In the genomic region with DNA sequence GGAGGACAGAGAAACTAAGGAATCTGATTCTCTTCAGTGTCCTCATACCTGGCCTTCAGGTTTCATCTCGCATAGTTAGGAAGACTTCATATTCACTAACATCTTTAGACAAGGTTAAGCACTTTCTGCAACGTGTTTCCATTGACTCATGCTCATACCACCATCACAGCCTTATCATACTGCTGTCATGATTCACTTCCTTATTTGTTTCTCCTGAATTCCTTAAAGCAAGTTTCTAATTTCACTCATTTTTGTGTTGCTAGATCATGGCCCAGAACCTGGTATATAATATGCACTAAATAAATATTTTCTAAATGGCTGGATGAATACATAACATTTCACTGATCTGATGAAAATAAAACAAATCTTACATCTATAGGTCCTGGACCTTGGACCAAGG, we compare ENCODE assay signal across 17 cellular contexts.
DNase-seq lines count a peak whose midpoint lies in the region; TF ChIP-seq lines count a peak whose summit lies in the region.
"Had no signal": no experiment of that assay in that cellular context is flagged by ENCODE, and none has a peak within 500 bp of the region (broad histone marks: within the 10 kb centered on the region; RNA-seq: fewer than 3 reads in every experiment).

No MANE protein-coding gene starts in this region.

- DNase-seq in Calu3 (peak; percentile 11), PC-9 (peak; percentile 27 to 81), epithelial cell of esophagus (ENCODE audit: low read depth) (peak; percentile 83), non-pigmented ciliary epithelial cell (ENCODE audit: low read depth) (peak; percentile 78), GM13976 (ENCODE audit: low spot score) (no peak), cerebellar nuclear complex (lab: John Stamatoyannopoulos, UW) (no peak), endothelial cell (ENCODE audit: low spot score) (no peak)
- no peak for DNase-seq in stimulated activated naive CD4-positive, alpha-beta T cell treated with Interleukin-2 at 50 U/mL for 16 hours (lab: John Stamatoyannopoulos, UW)
- DNase-seq: activated CD4-positive, alpha-beta T cell treated with anti-CD3 and anti-CD28 coated beads for 36 hours; Caco-2; GOT3; NCI-H1694; NCI-H82; ovary; stimulated activated naive CD4-positive, alpha-beta T cell had no signal

- no peaks in the 10 kb centered on the region for H3K27me3 Mint-ChIP-seq in Calu3 (ENCODE audit: unreplicated experiment)
- H3K27me3 Mint-ChIP-seq in endothelial cell (ENCODE audit: unreplicated experiment), result no peaks in the 10 kb centered on the region
- H3K27me3 Mint-ChIP-seq: activated CD4-positive, alpha-beta T cell treated with anti-CD3 and anti-CD28 coated beads for 36 hours had no signal

- no TSS peak for BruUV-seq in Calu3 (replicated peaks; lab: Mats Ljungman, UMichigan)
- no TSS peak for BruUV-seq in PC-9 (replicated peaks; lab: Mats Ljungman, UMichigan)

- no peaks in the 10 kb centered on the region for H3K36me3 Mint-ChIP-seq in Calu3 (ENCODE audit: insufficient read depth, unreplicated experiment)
- H3K36me3 Mint-ChIP-seq in endothelial cell (ENCODE audit: low read depth, unreplicated experiment), result no peaks in the 10 kb centered on the region

- peak overlapping the region; percentile 75 for H3K27ac ChIP-seq in PC-9
- H3K27ac ChIP-seq: ovary, SK-N-MC had no signal

- TF ChIP-seq CTCF in Calu3 (IDR thresholded peaks at IDR 0.05; ENCODE audit: unreplicated experiment) (no peak), PC-9 (conservative IDR thresholded peaks at IDR 0.05) (no peak), epithelial cell of esophagus (IDR thresholded peaks at IDR 0.05; ENCODE audit: insufficient read depth, low read depth, low read length, missing control alignments) (no peak), GM13976 (IDR thresholded peaks at IDR 0.05; ENCODE audit: borderline replicate concordance, control extremely low read depth, extremely low read depth, insufficient read depth, missing control alignments) (no peak), endothelial cell (IDR thresholded peaks at IDR 0.05; ENCODE audit: unreplicated experiment) (no peak)

- no peaks in the 10 kb centered on the region for H3K27me3 ChIP-seq in PC-9 (ENCODE audit: insufficient read depth, low read depth)
- H3K27me3 ChIP-seq: ovary had no signal

- POLR2A ChIA-PET in PC-9 (lab: Charles Lee; ENCODE audit: unreplicated experiment), result no interaction called here

- H4K20me1 ChIP-seq in PC-9 (ENCODE audit: insufficient read depth), result no peaks in the 10 kb centered on the region

- H3K4me2 ChIP-seq in PC-9, result 0 out of 2 replicates have a peak overlapping the region, but pooled peaks have one; percentile 3

- H3K4me3 ChIP-seq in PC-9, result no peak overlapping the region
- H3K4me3 ChIP-seq in epithelial cell of esophagus (ENCODE audit: low read length), result no peak overlapping the region
- H3K4me3 ChIP-seq: lung, ovary, SK-N-MC had no signal

- H3K79me2 ChIP-seq in PC-9 (ENCODE audit: low read depth), result no peaks in the 10 kb centered on the region

- no peaks in the 10 kb centered on the region for H3K36me3 ChIP-seq in PC-9 (ENCODE audit: low read depth)
- H3K36me3 ChIP-seq: ovary had no signal

- H3K9me3 ChIP-seq in PC-9 (ENCODE audit: insufficient read depth, low read depth), result peaks cover 7% of the 10 kb centered on the region; the same call in 1 of the 2 replicates
- H3K9me3 ChIP-seq: Caco-2, ovary had no signal

- H3K4me1 Mint-ChIP-seq in Calu3 (ENCODE audit: low read depth, unreplicated experiment) (peaks cover 17% of the 10 kb centered on the region), endothelial cell (ENCODE audit: unreplicated experiment) (no peaks in the 10 kb centered on the region)
- H3K4me1 Mint-ChIP-seq: activated CD4-positive, alpha-beta T cell treated with anti-CD3 and anti-CD28 coated beads for 36 hours had no signal

- CTCF ChIA-PET in Calu3 (lab: Charles Lee) (no interaction called here), PC-9 (lab: Charles Lee) (no interaction called here)

- no peak overlapping the region for H2AFZ ChIP-seq in PC-9

- H3K9me2 ChIP-seq in PC-9 (ENCODE audit: insufficient read depth), result no peaks in the 10 kb centered on the region

- intact Hi-C loops in Calu3 (cut with micrococcal nuclease; ENCODE audit: unreplicated experiment), result loop anchor here (5.0 kb wide), 1 partner anchor 320 kb away; no protein-coding TSS in a partner anchor
- intact Hi-C loops in PC-9 (cut with micrococcal nuclease; ENCODE audit: unreplicated experiment), result no loop called here

- H3K4me3 Mint-ChIP-seq in Calu3 (ENCODE audit: low read depth, unreplicated experiment), result no peak overlapping the region
- no peak overlapping the region for H3K4me3 Mint-ChIP-seq in endothelial cell (ENCODE audit: unreplicated experiment)
- H3K4me3 Mint-ChIP-seq: activated CD4-positive, alpha-beta T cell treated with anti-CD3 and anti-CD28 coated beads for 36 hours had no signal

- peaks cover 5% of the 10 kb centered on the region; the same call in 1 of the 2 replicates for H3F3A ChIP-seq in PC-9 (ENCODE audit: insufficient read depth, low read depth)

- peaks cover 13% of the 10 kb centered on the region for H3K4me1 ChIP-seq in PC-9 (replicated peaks; ENCODE audit: insufficient read depth)
- H3K4me1 ChIP-seq: Caco-2 had no signal

- in situ Hi-C loops in GM13976 (cut with MboI; ENCODE audit: low sequenced_read_pairs, unreplicated experiment), result no loop called here

- H3K27ac Mint-ChIP-seq in Calu3 (ENCODE audit: unreplicated experiment) (peak overlapping the region; percentile 69), endothelial cell (ENCODE audit: unreplicated experiment) (no peak overlapping the region)
- H3K27ac Mint-ChIP-seq: activated CD4-positive, alpha-beta T cell treated with anti-CD3 and anti-CD28 coated beads for 36 hours had no signal

- H3K9me3 Mint-ChIP-seq in Calu3 (ENCODE audit: low read depth, unreplicated experiment), result peaks cover 8% of the 10 kb centered on the region
- H3K9me3 Mint-ChIP-seq in endothelial cell (ENCODE audit: unreplicated experiment), result no peaks in the 10 kb centered on the region

Comparison
In these comparisons a context has a peak if more than half of its experiments do, and no peak if none do; other contexts are left out.
1. DNase-seq: peak in Calu3 (single experiment), PC-9 (2 of 2), epithelial cell of esophagus (single experiment) and non-pigmented ciliary epithelial cell (single experiment); none in GM13976 (single experiment), stimulated activated naive CD4-positive, alpha-beta T cell treated with Interleukin-2 at 50 U/mL for 16 hours (single experiment), cerebellar nuclear complex (0 of 2) and endothelial cell (single experiment).